ENCODE assay signal across 8 cellular contexts in genomic region chr19:3969435-3970312, GRCh38. TPM values are rescaled to one million over a fixed set of nuclear protein-coding genes. Genes with fewer than 3 reads are reported as not detected.
DNase-seq lines count a peak whose midpoint lies in the region; ATAC-seq and TF ChIP-seq lines count a peak whose summit lies in the region.

No MANE protein-coding gene starts in this region.

- no peaks in the 10 kb centered on the region for H3K27me3 Mint-ChIP-seq in activated CD8-positive, alpha-beta T cell treated with anti-CD3 and anti-CD28 coated beads, Interleukin-2, amount 10 ng/mL, durations not matched to agents 7 days and 5 days (ENCODE audit: low read depth)

- ATAC-seq in activated CD8-positive, alpha-beta T cell treated with anti-CD3 and anti-CD28 coated beads, Interleukin-2, amount 10 ng/mL, durations not matched to agents 7 days and 5 days = no peak
- peak in 7 of 8 donors; percentile 0 to 39 (median 12) for ATAC-seq in heart right ventricle
- no peak for ATAC-seq in left colon
- no peak for ATAC-seq in HG02852 (IDR thresholded peaks at IDR 0.05; ENCODE audit: unreplicated experiment)

- WGBS in heart right ventricle, 2 donors = 9 to 12% methylated on average over 23 of the region's 23 CpGs
- 49 to 50% methylated on average over 23 of the region's 23 CpGs for WGBS in sigmoid colon, 2 donors

- H3K4me3 ChIP-seq in heart right ventricle = peak overlapping the region; percentile 77 to 99 (median 96)
- H3K4me3 ChIP-seq in sigmoid colon = peak overlapping the region; percentile 95 to 100 (median 98)

- TF ChIP-seq CTCF in 22Rv1 (IDR thresholded peaks at IDR 0.05) (peak; percentile 17), heart right ventricle (IDR thresholded peaks at IDR 0.05) (peak in 1 of 9 donors; percentile 21), sigmoid colon (IDR thresholded peaks at IDR 0.05) (peak in 1 of 4 experiments; percentile 36)

- H3K36me3 Mint-ChIP-seq in activated CD8-positive, alpha-beta T cell treated with anti-CD3 and anti-CD28 coated beads, Interleukin-2, amount 10 ng/mL, durations not matched to agents 7 days and 5 days (ENCODE audit: low read depth) = peaks cover 21% of the 10 kb centered on the region

- TF ChIP-seq POLR2A in sigmoid colon (IDR thresholded peaks at IDR 0.05) = peak in 1 of 2 donors; percentile 28

- no peaks in the 10 kb centered on the region for H3K9me3 ChIP-seq in heart right ventricle
- H3K9me3 ChIP-seq in sigmoid colon = no peaks in the 10 kb centered on the region

- DNase-seq in HCEC 1CT (peak; percentile 90), heart right ventricle (peak in 1 of 2 donors; percentile 60), sigmoid colon (peak; percentile 80), left colon (no peak), LoVo (ENCODE audit: low spot score) (no peak)
- no peak for DNase-seq in activated CD8-positive, alpha-beta T cell treated with anti-CD3 and anti-CD28 coated beads, Interleukin-2, amount 10 ng/mL, durations not matched to agents 7 days and 5 days

- peak overlapping the region; percentile 87 for H3K4me3 Mint-ChIP-seq in activated CD8-positive, alpha-beta T cell treated with anti-CD3 and anti-CD28 coated beads, Interleukin-2, amount 10 ng/mL, durations not matched to agents 7 days and 5 days

- H3K27me3 ChIP-seq in heart right ventricle (no peaks in the 10 kb centered on the region), sigmoid colon (no peaks in the 10 kb centered on the region)

- TF ChIP-seq EP300 in sigmoid colon (IDR thresholded peaks at IDR 0.05) = no peak

- H3K27ac Mint-ChIP-seq in activated CD8-positive, alpha-beta T cell treated with anti-CD3 and anti-CD28 coated beads, Interleukin-2, amount 10 ng/mL, durations not matched to agents 7 days and 5 days = peak overlapping the region; percentile 86

- H3K9me3 Mint-ChIP-seq in activated CD8-positive, alpha-beta T cell treated with anti-CD3 and anti-CD28 coated beads, Interleukin-2, amount 10 ng/mL, durations not matched to agents 7 days and 5 days (ENCODE audit: insufficient read depth) = no peaks in the 10 kb centered on the region

- CTCF ChIA-PET in activated CD8-positive, alpha-beta T cell treated with anti-CD3 and anti-CD28 coated beads, Interleukin-2, amount 10 ng/mL, durations not matched to agents 7 days and 5 days (lab: Charles Lee) = no interaction called here

- H3K4me1 ChIP-seq in heart right ventricle (peaks cover 28 to 60% (median 48%) of the 10 kb centered on the region in 9 donors), sigmoid colon (peaks cover 0 to 61% (median 54%) of the 10 kb centered on the region in 4 donors)

- peaks cover 35% of the 10 kb centered on the region for H3K4me1 Mint-ChIP-seq in activated CD8-positive, alpha-beta T cell treated with anti-CD3 and anti-CD28 coated beads, Interleukin-2, amount 10 ng/mL, durations not matched to agents 7 days and 5 days (ENCODE audit: low read depth)

- H3K36me3 ChIP-seq in heart right ventricle = peaks cover 0 to 51% (median 31%) of the 10 kb centered on the region in 9 donors
- H3K36me3 ChIP-seq in sigmoid colon = peaks cover 0 to 37% (median 9%) of the 10 kb centered on the region in 4 donors

- POLR2A ChIA-PET in activated CD8-positive, alpha-beta T cell treated with anti-CD3 and anti-CD28 coated beads, Interleukin-2, amount 10 ng/mL, durations not matched to agents 7 days and 5 days (lab: Charles Lee) = interaction anchor here (1.0 to 1.2 kb wide), 2 partner anchors 12 to 16 kb away, joined by 4 to 7 read pairs; partner anchors contain the start of gene EEF2

- H3K27ac ChIP-seq in 22Rv1 (peak overlapping the region; percentile 80), heart right ventricle (peak overlapping the region; percentile 93 to 100 (median 98)), sigmoid colon (peak overlapping the region; percentile 100)

- intact Hi-C loops in heart right ventricle (cut with DNase I) = loop anchor here in 6 of 10 donors (2.0 to 10.0 kb wide), 4 partner anchors 15 to 207 kb away; partner anchors contain the start of genes EEF2 (in 4 of the 6), APBA3 (in 2 of the 6) and MRPL54 (in 2 of the 6)
- intact Hi-C loops in sigmoid colon (cut with DNase I) = loop anchor here (2.0 to 10.0 kb wide), 5 partner anchors 15 to 675 kb away; partner anchors contain the start of genes APBA3, EEF2, HDGFL2 and MRPL54
- intact Hi-C loops in left colon (cut with DNase I, micrococcal nuclease) = no loop called here

RNA-seq across cellular contexts. Expression of gene DAPK3, which starts 1.2 kb away (rescaled TPM):
- 10 to 100 TPM; 43.0 to 44.9 TPM for total RNA-seq in activated CD8-positive, alpha-beta T cell treated with anti-CD3 and anti-CD28 coated beads, Interleukin-2, amount 10 ng/mL, durations not matched to agents 7 days and 5 days
- total RNA-seq in heart right ventricle (100 to 1,000 TPM in 5 of 10 donors, 10 to 100 TPM in 5; 72.5 to 222 (median 99.5) TPM), sigmoid colon (100 to 1,000 TPM in 3 of 4 donors, 10 to 100 TPM in 1; 91.3 to 167 (median 125) TPM), left colon (10 to 100 TPM; 52.2 to 74.6 TPM)
- polyA plus RNA-seq in heart right ventricle (100 to 1,000 TPM; 140 to 214 TPM), sigmoid colon (10 to 100 TPM; 38.4 to 66.8 (median 52.9) TPM)

RNA-seq across cellular contexts. Expression of gene EEF2, which starts 15.6 kb away (rescaled TPM):
- 1,000 to 10,000 TPM; 1,524 to 1,558 TPM for total RNA-seq in activated CD8-positive, alpha-beta T cell treated with anti-CD3 and anti-CD28 coated beads, Interleukin-2, amount 10 ng/mL, durations not matched to agents 7 days and 5 days
- 1,000 to 10,000 TPM; 1,845 to 2,887 (median 2,645) TPM for total RNA-seq in heart right ventricle
- polyA plus RNA-seq in heart right ventricle = 1,000 to 10,000 TPM in 1 of 2 donors, 100 to 1,000 TPM in 1; 704 to 1,279 TPM
- total RNA-seq in sigmoid colon = 1,000 to 10,000 TPM; 1,842 to 2,448 (median 2,055) TPM
- 1,000 to 10,000 TPM in 2 of 3 donors, 100 to 1,000 TPM in 1; 906 to 1,654 (median 1,225) TPM for polyA plus RNA-seq in sigmoid colon
- total RNA-seq in left colon = 1,000 to 10,000 TPM; 1,955 to 2,053 TPM

RNA-seq across cellular contexts. Expression of gene NMRK2, which starts 36.8 kb away (rescaled TPM):
- not detected for total RNA-seq in activated CD8-positive, alpha-beta T cell treated with anti-CD3 and anti-CD28 coated beads, Interleukin-2, amount 10 ng/mL, durations not matched to agents 7 days and 5 days
- total RNA-seq in heart right ventricle = 1,000 to 10,000 TPM in 1 of 10 donors, 100 to 1,000 TPM in 9; 241 to 2,570 (median 640) TPM
- 1,000 to 10,000 TPM; 1,128 to 1,168 TPM for polyA plus RNA-seq in heart right ventricle
- under 1 TPM in 1 of 4 donors, not detected in 3; 0.71 TPM for total RNA-seq in sigmoid colon
- 1 to 10 TPM in 1 of 3 donors, under 1 TPM in 2; 0.19 to 2.4 (median 0.69) TPM for polyA plus RNA-seq in sigmoid colon
- not detected for total RNA-seq in left colon

RNA-seq across cellular contexts. Expression of gene PIAS4, which starts 37.9 kb away (rescaled TPM):
- total RNA-seq in activated CD8-positive, alpha-beta T cell treated with anti-CD3 and anti-CD28 coated beads, Interleukin-2, amount 10 ng/mL, durations not matched to agents 7 days and 5 days = 10 to 100 TPM; 34.2 to 35.6 TPM
- total RNA-seq in heart right ventricle (10 to 100 TPM; 11.5 to 22.8 (median 14.3) TPM), sigmoid colon (10 to 100 TPM; 16.5 to 29.9 (median 19.3) TPM), left colon (10 to 100 TPM; 25.1 to 27.7 TPM)
- polyA plus RNA-seq in heart right ventricle (10 to 100 TPM in 1 of 2 donors, 1 to 10 TPM in 1; 8.5 to 10.5 TPM), sigmoid colon (10 to 100 TPM in 2 of 3 donors, 1 to 10 TPM in 1; 7.2 to 21.8 (median 15.0) TPM)

Comparison
In these comparisons a context has a peak if more than half of its experiments do, and no peak if none do; other contexts are left out.
1. DNase-seq: peak in HCEC 1CT (single experiment) and sigmoid colon (single experiment); none in activated CD8-positive, alpha-beta T cell treated with anti-CD3 and anti-CD28 coated beads, Interleukin-2, amount 10 ng/mL, durations not matched to agents 7 days and 5 days (single experiment), left colon (0 of 2) and LoVo (single experiment).
2. ATAC-seq: peak in heart right ventricle (7 of 8); none in activated CD8-positive, alpha-beta T cell treated with anti-CD3 and anti-CD28 coated beads, Interleukin-2, amount 10 ng/mL, durations not matched to agents 7 days and 5 days (single experiment), left colon (single experiment) and HG02852 (single experiment).
3. RNA of gene NMRK2, which starts 36.8 kb away (total RNA-seq): 241 to 2,570 TPM in heart right ventricle; not detected in left colon, 0.71 TPM in sigmoid colon and not detected in activated CD8-positive, alpha-beta T cell treated with anti-CD3 and anti-CD28 coated beads, Interleukin-2, amount 10 ng/mL, durations not matched to agents 7 days and 5 days; every median in the first group is over 100 times any median in the second.
4. intact Hi-C loops: an anchor here in heart right ventricle (2.0 to 10.0 kb wide) and sigmoid colon (2.0 to 10.0 kb wide); none called in left colon.
5. Peak in every context shown above with its lines, with median percentiles within 50 percentile points of each other: H3K27ac ChIP-seq.